Comparison of ENCODE assay signal across 8 cellular contexts in genomic region chr18:76492669-76493212, GRCh38. TPM values are rescaled to one million over a fixed set of nuclear protein-coding genes. Genes with fewer than 3 reads are reported as not detected.
DNase-seq lines count a peak whose midpoint lies in the region; ATAC-seq and TF ChIP-seq lines count a peak whose summit lies in the region.

No MANE protein-coding gene starts in this region.

- H3K4me3 ChIP-seq in skin epidermis, result peak overlapping the region; percentile 45 to 78 (median 69)

- no peak for TF ChIP-seq CTCF in activated B cell treated with CpG ODN at 0.5 μM for 24 hours (IDR thresholded peaks at IDR 0.05)

- ATAC-seq in GM18909 (IDR thresholded peaks at IDR 0.05; ENCODE audit: poor library complexity, unreplicated experiment), result peak; percentile 73
- ATAC-seq in HG03139 (IDR thresholded peaks at IDR 0.05; ENCODE audit: unreplicated experiment), result peak; percentile 61
- ATAC-seq in activated B cell treated with CpG ODN at 0.5 μM for 24 hours (ENCODE audit: low read depth), result peak; percentile 73

- H3K27ac Mint-ChIP-seq in activated B cell treated with CpG ODN at 0.5 μM for 24 hours, result peak overlapping the region; percentile 88

- peaks cover 16% of the 10 kb centered on the region for H3K27me3 Mint-ChIP-seq in activated B cell treated with CpG ODN at 0.5 μM for 24 hours

- DNase-seq in AG08395 (ENCODE audit: low spot score) (peak; percentile 98), NCI-H2227 treated with DMSO at 0.1 percent for 48 hours (lab: John Stamatoyannopoulos, UW) (peak; percentile 95), activated B cell treated with CpG ODN at 0.5 μM for 24 hours (peak; percentile 98), caudate nucleus (lab: John Stamatoyannopoulos, UW) (peak in 60 of 61 donors; percentile 49 to 98 (median 88)), iPS-NIHi7 (ENCODE audit: extremely low spot score) (peak; percentile 87)

- peak overlapping the region; percentile 91 for H3K4me3 Mint-ChIP-seq in activated B cell treated with CpG ODN at 0.5 μM for 24 hours

- peaks cover 2% of the 10 kb centered on the region for H3K9me3 Mint-ChIP-seq in activated B cell treated with CpG ODN at 0.5 μM for 24 hours

- POLR2A ChIA-PET in activated B cell treated with CpG ODN at 0.5 μM for 24 hours (lab: Charles Lee), result interaction anchor here (0.8 to 1.9 kb wide), 3 partner anchors 26 to 127 kb away, joined by 4 to 9 read pairs (median 6); no protein-coding TSS in a partner anchor

- intact Hi-C loops in activated B cell treated with CpG ODN at 0.5 μM for 24 hours (cut with micrococcal nuclease), result loop anchor here (1.0 to 5.0 kb wide), 11 partner anchors 8 to 1995 kb away; partner anchors contain the start of genes CNDP2, PTGR3, ZNF236 and ZNF407

- H3K27ac ChIP-seq in caudate nucleus (ENCODE audit: low read depth, low read length) (peak overlapping the region; percentile 92), skin epidermis (peak overlapping the region in 20 of 21 experiments; percentile 34 to 90 (median 82))

- H3K36me3 Mint-ChIP-seq in activated B cell treated with CpG ODN at 0.5 μM for 24 hours (ENCODE audit: low read depth), result peaks cover 17% of the 10 kb centered on the region

- CTCF ChIA-PET in activated B cell treated with CpG ODN at 0.5 μM for 24 hours (lab: Charles Lee), result no interaction called here

- H3K4me1 Mint-ChIP-seq in activated B cell treated with CpG ODN at 0.5 μM for 24 hours, result peaks cover 36% of the 10 kb centered on the region

RNA-seq across cellular contexts. Expression of gene ZNF516, which starts 2.3 kb away (rescaled TPM):
- total RNA-seq in activated B cell treated with CpG ODN at 0.5 μM for 24 hours, result 19.4 and 21.7 TPM in 2 replicates

Comparison
In these comparisons a context has a peak if more than half of its experiments do, and no peak if none do; other contexts are left out.
1. Peak in every context shown above with its lines: DNase-seq, ATAC-seq, H3K4me3 ChIP-seq and H3K27ac ChIP-seq.